Comparison of ENCODE assay signal across 17 cellular contexts in the genomic region with DNA sequence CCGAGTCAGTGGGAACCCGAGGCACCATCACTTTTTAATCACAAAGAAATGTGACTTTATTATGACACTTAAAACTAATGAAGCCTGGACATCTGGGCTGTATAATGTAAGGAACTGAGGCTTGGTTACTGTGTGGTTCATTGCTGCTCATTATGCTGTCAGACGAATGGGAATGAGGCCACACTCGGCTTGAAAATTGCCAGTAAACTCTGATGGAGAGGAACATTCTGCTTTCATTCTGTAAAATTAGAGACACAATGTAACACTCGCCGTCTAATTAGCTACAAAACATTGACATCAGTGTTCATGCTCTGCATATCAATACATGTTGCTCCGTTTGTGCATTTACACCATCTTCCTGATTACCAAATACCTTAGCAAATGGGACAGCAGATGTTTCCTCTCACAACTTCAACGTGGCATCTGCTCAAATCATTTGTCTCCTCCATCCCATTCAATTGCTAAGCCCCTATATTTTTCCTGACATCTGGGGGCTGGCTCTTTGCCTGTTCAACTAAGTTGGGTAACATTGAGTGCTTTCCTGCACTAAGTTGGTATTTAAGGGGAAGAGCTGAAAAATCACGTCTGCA.
DNase-seq lines count a peak whose midpoint lies in the region; ATAC-seq and TF ChIP-seq lines count a peak whose summit lies in the region.
"Had no signal": no experiment of that assay in that cellular context is flagged by ENCODE, and none has a peak within 500 bp of the region (broad histone marks: within the 10 kb centered on the region; RNA-seq: fewer than 3 reads in every experiment).

No MANE protein-coding gene starts in this region.

- H3K4me3 ChIP-seq in skeletal muscle tissue (ENCODE audit: low read length in 3 of 3) (no peak overlapping the region), Peyer's patch (no peak overlapping the region)

- peak; percentile 24 for DNase-seq in GM04504 (ENCODE audit: low read depth)
- peak; percentile 75 for DNase-seq in NCI-H82 (lab: John Stamatoyannopoulos, UW)
- DNase-seq in fibroblast of peridontal ligament (ENCODE audit: extremely low read depth): peak; percentile 7
- DNase-seq in Peyer's patch: no peak
- DNase-seq in MCF 10A (ENCODE audit: unreplicated experiment): no peak
- DNase-seq: activated CD4-positive, CD25-positive, alpha-beta regulatory T cell treated with anti-CD3 and anti-CD28 coated beads, Interleukin-2, amount 50 U/mL, for 72 hours; activated CD8-positive, alpha-beta memory T cell treated with anti-CD3 and anti-CD28 coated beads, Interleukin-2, amount 10 ng/mL, durations not matched to agents 7 days and 5 days; DMS79; NCI-H1105; NCI-H345; nephron progenitor cell; SHP77 treated with DMSO at 0.1 percent for 48 hours; stimulated activated CD4-positive, alpha-beta T cell treated with anti-CD3 and anti-CD28 coated beads, Interleukin-1b, Interleukin-23, amount 100 ng/mL, for 48 hours had no signal

- no peaks in the 10 kb centered on the region for H3K9me3 Mint-ChIP-seq in MCF 10A (ENCODE audit: unreplicated experiment)
- H3K9me3 Mint-ChIP-seq: nephron progenitor cell had no signal

- ATAC-seq in GM18909 (IDR thresholded peaks at IDR 0.05; ENCODE audit: poor library complexity, unreplicated experiment): no peak
- ATAC-seq: activated CD8-positive, alpha-beta memory T cell treated with anti-CD3 and anti-CD28 coated beads, Interleukin-2, amount 10 ng/mL, durations not matched to agents 7 days and 5 days had no signal

- H3K27ac ChIP-seq in skeletal muscle tissue (ENCODE audit: low read depth, low read length) (peak overlapping the region; percentile 19), Peyer's patch (no peak overlapping the region)
- H3K27ac ChIP-seq: C4-2B, KMS-11 had no signal

- H3K4me3 Mint-ChIP-seq in MCF 10A (ENCODE audit: unreplicated experiment): no peak overlapping the region
- H3K4me3 Mint-ChIP-seq: activated CD8-positive, alpha-beta memory T cell treated with anti-CD3 and anti-CD28 coated beads, Interleukin-2, amount 10 ng/mL, durations not matched to agents 7 days and 5 days; nephron progenitor cell had no signal

- TF ChIP-seq CTCF in Peyer's patch (IDR thresholded peaks at IDR 0.05) (no peak), MCF 10A (IDR thresholded peaks at IDR 0.05; ENCODE audit: unreplicated experiment) (no peak)

- H3K36me3 ChIP-seq in skeletal muscle tissue (ENCODE audit: control insufficient read depth in 3 of 3, insufficient read depth in 3 of 3, low read length in 3 of 3): no peaks in the 10 kb centered on the region
- H3K36me3 ChIP-seq in Peyer's patch: no peaks in the 10 kb centered on the region

- no peak overlapping the region for H3K9ac ChIP-seq in skeletal muscle tissue (ENCODE audit: low read depth in 1 of 3, low read length in 3 of 3)
- H3K9ac ChIP-seq: KMS-11 had no signal

- BruUV-seq in MCF 10A (replicated peaks; lab: Mats Ljungman, UMichigan): no TSS peak

- no peaks in the 10 kb centered on the region for H3K36me3 Mint-ChIP-seq in MCF 10A (ENCODE audit: insufficient read depth, unreplicated experiment)
- H3K36me3 Mint-ChIP-seq: activated CD8-positive, alpha-beta memory T cell treated with anti-CD3 and anti-CD28 coated beads, Interleukin-2, amount 10 ng/mL, durations not matched to agents 7 days and 5 days had no signal

- H3K27me3 ChIP-seq in skeletal muscle tissue (ENCODE audit: control insufficient read depth in 3 of 3, insufficient read depth in 3 of 3, low read length in 3 of 3) (peaks cover 0 to 5% (median 5%) of the 10 kb centered on the region in 3 donors), Peyer's patch (no peaks in the 10 kb centered on the region)

- H3K4me1 Mint-ChIP-seq in MCF 10A (ENCODE audit: insufficient read depth, unreplicated experiment): no peaks in the 10 kb centered on the region
- H3K4me1 Mint-ChIP-seq: activated CD8-positive, alpha-beta memory T cell treated with anti-CD3 and anti-CD28 coated beads, Interleukin-2, amount 10 ng/mL, durations not matched to agents 7 days and 5 days had no signal

- POLR2A ChIA-PET in MCF 10A (lab: Yijun Ruan, JAX): no interaction called here

- no peak overlapping the region for H3K27ac Mint-ChIP-seq in MCF 10A (ENCODE audit: low read depth, unreplicated experiment)
- H3K27ac Mint-ChIP-seq: activated CD8-positive, alpha-beta memory T cell treated with anti-CD3 and anti-CD28 coated beads, Interleukin-2, amount 10 ng/mL, durations not matched to agents 7 days and 5 days; nephron progenitor cell had no signal

- no peaks in the 10 kb centered on the region for H3K4me1 ChIP-seq in skeletal muscle tissue (ENCODE audit: control insufficient read depth in 3 of 3, insufficient read depth in 3 of 3, low read length in 3 of 3)
- no peaks in the 10 kb centered on the region for H3K4me1 ChIP-seq in Peyer's patch

- no peak for TF ChIP-seq POLR2A in Peyer's patch (IDR thresholded peaks at IDR 0.05)

- no peaks in the 10 kb centered on the region for H3K9me3 ChIP-seq in skeletal muscle tissue (ENCODE audit: control insufficient read depth in 3 of 3, low read length in 3 of 3)
- H3K9me3 ChIP-seq in Peyer's patch: no peaks in the 10 kb centered on the region

- intact Hi-C loops in MCF 10A (cut with micrococcal nuclease): no loop called here

- CTCF ChIA-PET in MCF 10A (lab: Yijun Ruan, JAX): no interaction called here

- no peaks in the 10 kb centered on the region for H3K27me3 Mint-ChIP-seq in MCF 10A (ENCODE audit: insufficient read depth, unreplicated experiment)

Comparison
In these comparisons a context has a peak if more than half of its experiments do, and no peak if none do; other contexts are left out.
1. DNase-seq: peak in GM04504 (single experiment), NCI-H82 (single experiment) and fibroblast of peridontal ligament (single experiment); none in Peyer's patch (0 of 3) and MCF 10A (single experiment).